In genomic region chr2:204727368-204727767, GRCh38 we compare ENCODE assay signal across 23 cellular contexts.
DNase-seq lines count a peak whose midpoint lies in the region; ATAC-seq and TF ChIP-seq lines count a peak whose summit lies in the region.
"Had no signal": no experiment of that assay in that cellular context is flagged by ENCODE, and none has a peak within 500 bp of the region (broad histone marks: within the 10 kb centered on the region; RNA-seq: fewer than 3 reads in every experiment).

No MANE protein-coding gene starts in this region.

- no peaks in the 10 kb centered on the region for H3K27me3 Mint-ChIP-seq in chondrocyte (ENCODE audit: low read depth)
- H3K27me3 Mint-ChIP-seq in nephron (ENCODE audit: low read depth), result no peaks in the 10 kb centered on the region
- peaks cover 9% of the 10 kb centered on the region for H3K27me3 Mint-ChIP-seq in activated CD4-positive, alpha-beta T cell treated with anti-CD3 and anti-CD28 coated beads, Interleukin-2, amount 10 ng/mL, durations not matched to agents 24 days and 14 days

- no peak overlapping the region for H3K4me3 ChIP-seq in LNCaP clone FGC (ENCODE audit: low read depth, low read length)
- H3K4me3 ChIP-seq: SJSA1 had no signal

- H3K9me3 Mint-ChIP-seq in chondrocyte (ENCODE audit: low read depth) (no peaks in the 10 kb centered on the region), nephron (no peaks in the 10 kb centered on the region)
- no peaks in the 10 kb centered on the region for H3K9me3 Mint-ChIP-seq in activated CD4-positive, alpha-beta T cell treated with anti-CD3 and anti-CD28 coated beads, Interleukin-2, amount 10 ng/mL, durations not matched to agents 24 days and 14 days

- TF ChIP-seq CTCF in LNCaP clone FGC (IDR thresholded peaks at IDR 0.05; ENCODE audit: control insufficient read depth, extremely low read depth, insufficient read depth) (0 out of 2 replicates have a peak, but pooled peaks have one; percentile 10), chondrocyte (IDR thresholded peaks at IDR 0.05) (peak; percentile 59), nephron (IDR thresholded peaks at IDR 0.05; ENCODE audit: unreplicated experiment in 3 of 3) (no peak)

- peak overlapping the region; percentile 67 for H3K27ac Mint-ChIP-seq in chondrocyte (ENCODE audit: unreplicated experiment)
- peak overlapping the region; percentile 43 to 67 (median 58) for H3K27ac Mint-ChIP-seq in nephron
- H3K27ac Mint-ChIP-seq in activated CD4-positive, alpha-beta T cell treated with anti-CD3 and anti-CD28 coated beads, Interleukin-2, amount 10 ng/mL, durations not matched to agents 24 days and 14 days, result no peak overlapping the region
- H3K27ac Mint-ChIP-seq: CD4-positive, alpha-beta memory T cell had no signal

- H3K4me1 Mint-ChIP-seq in chondrocyte (ENCODE audit: low read depth) (peaks cover 34% of the 10 kb centered on the region), nephron (peaks cover 11% of the 10 kb centered on the region)
- H3K4me1 Mint-ChIP-seq in activated CD4-positive, alpha-beta T cell treated with anti-CD3 and anti-CD28 coated beads, Interleukin-2, amount 10 ng/mL, durations not matched to agents 24 days and 14 days, result no peaks in the 10 kb centered on the region
- H3K4me1 Mint-ChIP-seq: CD4-positive, alpha-beta memory T cell had no signal

- intact Hi-C loops in activated CD4-positive, alpha-beta T cell treated with anti-CD3 and anti-CD28 coated beads, Interleukin-2, amount 10 ng/mL, durations not matched to agents 24 days and 14 days (cut with micrococcal nuclease), result no loop called here

- ATAC-seq in GM18511 (IDR thresholded peaks at IDR 0.05; ENCODE audit: unreplicated experiment), result no peak
- ATAC-seq in HG02938 (IDR thresholded peaks at IDR 0.05; ENCODE audit: unreplicated experiment), result no peak
- ATAC-seq: HepG2 had no signal

- H3K36me3 Mint-ChIP-seq in chondrocyte (ENCODE audit: low read depth) (no peaks in the 10 kb centered on the region), nephron (ENCODE audit: low read depth) (no peaks in the 10 kb centered on the region)
- H3K36me3 Mint-ChIP-seq in activated CD4-positive, alpha-beta T cell treated with anti-CD3 and anti-CD28 coated beads, Interleukin-2, amount 10 ng/mL, durations not matched to agents 24 days and 14 days (ENCODE audit: low read depth), result no peaks in the 10 kb centered on the region
- H3K36me3 Mint-ChIP-seq: CD4-positive, alpha-beta memory T cell had no signal

- DNase-seq in LNCaP clone FGC (ENCODE audit: low read depth), result no peak
- DNase-seq in chondrocyte (ENCODE audit: low spot score), result no peak
- DNase-seq in activated CD4-positive, alpha-beta T cell treated with anti-CD3 and anti-CD28 coated beads, Interleukin-2, amount 10 ng/mL, durations not matched to agents 24 days and 14 days, result no peak
- DNase-seq in anterior cingulate cortex (lab: John Stamatoyannopoulos, UW), result no peak
- DNase-seq: C1 segment of cervical spinal cord; CD4-positive, alpha-beta memory T cell; COR-L47; GDM1; Karpas-422; MV-4-11; NCI-H1105; NCI-H1436 treated with DMSO at 0.1 percent for 48 hours; NCI-H187 treated with DMSO at 0.1 percent for 48 hours; NCI-H2171 treated with DMSO at 0.1 percent for 48 hours; NCI-H524; NCI-H774; Right ventricle myocardium superior; RPMI8226 had no signal

- peak overlapping the region; percentile 13 for H3K4me3 Mint-ChIP-seq in chondrocyte (ENCODE audit: unreplicated experiment)
- no peak overlapping the region for H3K4me3 Mint-ChIP-seq in nephron
- no peak overlapping the region for H3K4me3 Mint-ChIP-seq in activated CD4-positive, alpha-beta T cell treated with anti-CD3 and anti-CD28 coated beads, Interleukin-2, amount 10 ng/mL, durations not matched to agents 24 days and 14 days
- H3K4me3 Mint-ChIP-seq: CD4-positive, alpha-beta memory T cell had no signal

Comparison
In these comparisons a context has a peak if more than half of its experiments do, and no peak if none do; other contexts are left out.
1. CTCF ChIP-seq: peak in LNCaP clone FGC (single experiment) and chondrocyte (single experiment); none in nephron (0 of 3).